In the genomic region with DNA sequence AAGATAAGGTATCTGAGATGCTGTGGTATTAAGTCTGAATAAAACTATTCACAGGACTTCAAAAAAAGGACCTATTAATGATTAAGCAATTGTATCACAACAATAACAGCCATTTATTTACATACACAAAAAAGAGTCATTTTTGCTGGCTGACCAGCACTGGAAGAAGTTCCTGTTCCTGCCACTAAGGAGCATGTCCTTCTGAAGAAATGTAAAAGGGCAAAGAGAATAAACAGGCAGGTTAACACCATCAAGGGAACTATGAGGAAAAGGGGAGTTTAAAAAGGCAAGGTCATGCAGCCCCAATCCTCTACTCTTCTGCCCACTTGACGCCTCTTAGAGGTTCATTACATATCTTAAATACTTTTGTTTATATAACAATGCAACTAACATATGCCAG, we compare ENCODE assay signal across 18 cellular contexts. TPM values are rescaled to one million over a fixed set of nuclear protein-coding genes. Genes with fewer than 3 reads are reported as not detected.
A peak's percentile ranks its signal among the peaks of the same experiment; 100 is the strongest.
DNase-seq lines count a peak whose midpoint lies in the region; ATAC-seq and TF ChIP-seq lines count a peak whose summit lies in the region.
"Had no signal": no experiment of that assay in that cellular context is flagged by ENCODE, and none has a peak within 500 bp of the region (broad histone marks: within the 10 kb centered on the region; RNA-seq: fewer than 3 reads in every experiment).

No MANE protein-coding gene starts in this region.

- BruUV-seq in PC-9 (replicated peaks; lab: Mats Ljungman, UMichigan) = no TSS peak

- peak; percentile 27 for TF ChIP-seq CTCF in left ventricle myocardium inferior (IDR thresholded peaks at IDR 0.05; ENCODE audit: borderline replicate concordance)
- TF ChIP-seq CTCF in heart left ventricle (IDR thresholded peaks at IDR 0.05) = peak in 1 of 12 donors; percentile 10
- TF ChIP-seq CTCF in PC-9 (conservative IDR thresholded peaks at IDR 0.05) = no peak
- peak; percentile 6 for TF ChIP-seq CTCF in fibroblast of mammary gland (conservative IDR thresholded peaks at IDR 0.05; ENCODE audit: control insufficient read depth, insufficient read depth, low read depth, low read length)
- no peak for TF ChIP-seq CTCF in smooth muscle cell (IDR thresholded peaks at IDR 0.05; ENCODE audit: borderline replicate concordance, insufficient read depth, poor library complexity, severe bottlenecking)

- POLR2A ChIA-PET in PC-9 (lab: Charles Lee; ENCODE audit: unreplicated experiment) = no interaction called here

- H3K9ac ChIP-seq in smooth muscle cell (ENCODE audit: low read depth) = no peak overlapping the region

- H3K79me2 ChIP-seq in PC-9 (ENCODE audit: low read depth) (peaks cover 64% of the 10 kb centered on the region), smooth muscle cell (ENCODE audit: low read depth) (peaks cover 78% of the 10 kb centered on the region)

- H3K9me3 ChIP-seq in left ventricle myocardium inferior (replicated peaks) (no peaks in the 10 kb centered on the region), heart left ventricle (no peaks in the 10 kb centered on the region), PC-9 (ENCODE audit: insufficient read depth, low read depth) (peaks cover 9% of the 10 kb centered on the region; the same call in 1 of the 2 replicates), smooth muscle cell (replicated peaks; ENCODE audit: low read depth) (no peaks in the 10 kb centered on the region)
- H3K9me3 ChIP-seq: breast epithelium, sigmoid colon, tibial artery had no signal

- H3K27ac ChIP-seq in left ventricle myocardium inferior (replicated peaks) (no peak overlapping the region), heart left ventricle (no peak overlapping the region), PC-9 (peak overlapping the region; percentile 2; the same call in 1 of the 2 replicates), smooth muscle cell (ENCODE audit: low read depth) (no peak overlapping the region)
- H3K27ac ChIP-seq: breast epithelium, epithelial cell of prostate, sigmoid colon, tibial artery had no signal

- WGBS in heart left ventricle, 4 donors = 65 to 76% (median 72%) methylated on average over 1 of the region's 1 CpG
- WGBS in smooth muscle cell (ENCODE audit: low lambda C conversion rate) = 77% methylated on average over 1 of the region's 1 CpG

- H3K27me3 ChIP-seq in left ventricle myocardium inferior (ENCODE audit: low read depth) = no peaks in the 10 kb centered on the region
- H3K27me3 ChIP-seq in heart left ventricle = no peaks in the 10 kb centered on the region
- no peaks in the 10 kb centered on the region for H3K27me3 ChIP-seq in PC-9 (ENCODE audit: insufficient read depth, low read depth)
- H3K27me3 ChIP-seq in smooth muscle cell (ENCODE audit: low read depth) = no peaks in the 10 kb centered on the region
- H3K27me3 ChIP-seq: breast epithelium, sigmoid colon, tibial artery had no signal

- peaks cover 12% of the 10 kb centered on the region; the same call in 1 of the 2 replicates for H3F3A ChIP-seq in PC-9 (ENCODE audit: insufficient read depth, low read depth)
- H3F3A ChIP-seq in smooth muscle cell (ENCODE audit: low read depth) = peaks cover 4% of the 10 kb centered on the region

- DNase-seq in left ventricle myocardium inferior (no peak), heart left ventricle (no peak), PC-9 (no peak), fibroblast of mammary gland (ENCODE audit: low read depth) (no peak), renal cortical epithelial cell (ENCODE audit: low read depth) (peak; percentile 44), H4 (ENCODE audit: low spot score) (no peak), smooth muscle cell (lab: John Stamatoyannopoulos, UW; ENCODE audit: unreplicated experiment) (no peak)
- DNase-seq: activated B cell treated with CpG ODN at 0.5 μM for 24 hours; dermis blood vessel endothelial cell; left ventricle myocardium superior; NCI-H1417; NCI-H774; sigmoid colon; stimulated activated naive CD4-positive, alpha-beta T cell; tibial artery had no signal

- no peak for TF ChIP-seq POLR2A in heart left ventricle (IDR thresholded peaks at IDR 0.05)

- no peaks in the 10 kb centered on the region for H3K9me2 ChIP-seq in PC-9 (ENCODE audit: insufficient read depth)

- CTCF ChIA-PET in PC-9 (lab: Charles Lee) = no interaction called here

- no peak overlapping the region for H2AFZ ChIP-seq in PC-9
- H2AFZ ChIP-seq in smooth muscle cell (ENCODE audit: low read depth) = no peak overlapping the region

- H3K4me2 ChIP-seq in PC-9 (no peak overlapping the region), smooth muscle cell (no peak overlapping the region)

- H4K20me1 ChIP-seq in PC-9 (ENCODE audit: insufficient read depth) = peaks cover 11% of the 10 kb centered on the region; the same call in 1 of the 2 replicates
- peaks cover 61% of the 10 kb centered on the region for H4K20me1 ChIP-seq in smooth muscle cell (ENCODE audit: low read depth)

- H3K4me1 ChIP-seq in left ventricle myocardium inferior = peaks cover 52% of the 10 kb centered on the region
- peaks cover 0 to 34% (median 14%) of the 10 kb centered on the region in 12 donors for H3K4me1 ChIP-seq in heart left ventricle
- peaks cover 24% of the 10 kb centered on the region for H3K4me1 ChIP-seq in PC-9 (replicated peaks; ENCODE audit: insufficient read depth)
- H3K4me1 ChIP-seq in smooth muscle cell (ENCODE audit: low read depth) = peaks cover 15% of the 10 kb centered on the region
- H3K4me1 ChIP-seq: breast epithelium had no signal

- H3K36me3 ChIP-seq in left ventricle myocardium inferior (peaks cover 17% of the 10 kb centered on the region), heart left ventricle (peaks cover 0 to 24% (median 20%) of the 10 kb centered on the region in 9 donors), PC-9 (ENCODE audit: low read depth) (peaks cover 26% of the 10 kb centered on the region), smooth muscle cell (ENCODE audit: low read depth) (peaks cover 5% of the 10 kb centered on the region)
- H3K36me3 ChIP-seq: breast epithelium had no signal

- ATAC-seq in heart left ventricle = no peak
- ATAC-seq in GM21529 (IDR thresholded peaks at IDR 0.05; ENCODE audit: unreplicated experiment) = no peak
- ATAC-seq: left ventricle myocardium superior had no signal

- H3K4me3 ChIP-seq in left ventricle myocardium inferior = no peak overlapping the region
- no peak overlapping the region for H3K4me3 ChIP-seq in heart left ventricle
- no peak overlapping the region for H3K4me3 ChIP-seq in PC-9
- H3K4me3 ChIP-seq in fibroblast of mammary gland (ENCODE audit: control insufficient read depth, low read depth, low read length) = no peak overlapping the region
- no peak overlapping the region for H3K4me3 ChIP-seq in smooth muscle cell
- H3K4me3 ChIP-seq: breast epithelium, sigmoid colon, tibial artery had no signal

- intact Hi-C loops in left ventricle myocardium inferior (cut with micrococcal nuclease) = no loop called here
- intact Hi-C loops in heart left ventricle (cut with DNase I) = loop anchor here in 2 of 10 donors (5.0 kb wide), 2 partner anchors 34 to 39 kb away; a partner anchor contains a TSS
- intact Hi-C loops in PC-9 (cut with micrococcal nuclease; ENCODE audit: unreplicated experiment) = no loop called here

RNA-seq across cellular contexts. Expression of a gene that starts 39.3 kb away (rescaled TPM):
- total RNA-seq in left ventricle myocardium inferior (30.6 TPM), heart left ventricle (10 to 100 TPM; 35.2 to 48.2 (median 38.3) TPM), PC-9 (2021) (32.0 and 39.6 TPM in 2 replicates), renal cortical epithelial cell (21.0 and 29.3 TPM in 2 replicates), smooth muscle cell (58.2 and 99.8 TPM in 2 replicates)
- polyA plus RNA-seq in heart left ventricle (10 to 100 TPM; 16.3 to 65.8 TPM), smooth muscle cell (26.6 and 29.0 TPM in 2 replicates)
- total RNA-seq in H4 (2014; rRNA removed; shearing (Covaris generic)) = 19.7 and 25.1 TPM in 2 replicates

Comparison
In these comparisons a context has a peak if more than half of its experiments do, and no peak if none do; other contexts are left out.
1. CTCF ChIP-seq: peak in left ventricle myocardium inferior (single experiment) and fibroblast of mammary gland (single experiment); none in PC-9 (single experiment) and smooth muscle cell (single experiment).